Comparison of ENCODE assay signal across 22 cellular contexts in the genomic region with DNA sequence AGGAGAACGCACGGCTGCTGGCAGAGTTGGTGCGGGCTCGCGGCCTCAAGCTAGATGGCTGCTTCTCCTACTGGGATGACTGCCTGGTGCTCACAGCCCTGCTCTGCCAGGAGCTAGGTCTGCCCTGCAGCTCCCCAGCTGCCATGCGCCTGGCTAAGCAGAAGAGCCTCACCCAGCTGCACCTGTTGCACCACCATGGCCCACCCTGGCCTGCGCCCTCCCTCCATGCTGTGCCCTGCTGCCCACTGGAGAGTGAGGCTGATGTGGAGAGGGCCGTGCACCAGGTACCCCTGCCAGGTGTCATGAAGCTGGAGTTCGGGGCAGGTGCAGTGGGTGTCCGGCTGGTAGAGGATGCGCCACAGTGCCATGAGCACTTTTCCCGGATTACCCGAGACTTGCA. TPM values are rescaled to one million over a fixed set of nuclear protein-coding genes. Genes with fewer than 3 reads are reported as not detected.
"Had no signal": no experiment of that assay in that cellular context is flagged by ENCODE, and none has a peak within 500 bp of the region (broad histone marks: within the 10 kb centered on the region; RNA-seq: fewer than 3 reads in every experiment).

No MANE protein-coding gene starts in this region.

- H3K27ac ChIP-seq: HL-60, KMS-11 had no signal

- H3K9me3 Mint-ChIP-seq: IgD-negative memory B cell, T-cell had no signal

- ATAC-seq: K562, T-cell had no signal

- H3K4me3 Mint-ChIP-seq: T-cell had no signal

- H3K36me3 Mint-ChIP-seq: T-cell had no signal

- H3K27me3 Mint-ChIP-seq: IgD-negative memory B cell, T-cell had no signal

- H3K4me3 ChIP-seq: K562 had no signal

- DNase-seq: MV-4-11, NCI-H1092, NCI-H1436, NCI-H187, NCI-H2029, NCI-H2081 treated with DMSO at 0.1 percent for 48 hours, NCI-H2171, NCI-H446, NCI-H510A, NCI-H524 treated with DMSO at 0.1 percent for 48 hours, NCI-H774, RPMI8226, SK-N-SH, SW 1271, T-cell had no signal

- H3K9me3 ChIP-seq: SK-N-SH had no signal

RNA-seq across cellular contexts. Expression of a gene that starts 8.0 kb away (rescaled TPM):
- total RNA-seq: SK-MEL-5 had no signal

RNA-seq across cellular contexts. Expression of a gene that starts 19.6 kb away (rescaled TPM):
- total RNA-seq: LHCN-M2, MCF 10A, SK-MEL-5 had no signal
